1 cellular context compared by ENCODE assay signal in genomic region chr6:139732451-139732850, GRCh38.
TF ChIP-seq lines count a peak whose summit lies in the region.

No MANE protein-coding gene starts in this region.

TF ChIP-seq in SK-N-SH, 30 proteins besides CTCF, POLR2A, EP300 and RAD21 (continued from another document):
- TF ChIP-seq, protein P1, sequence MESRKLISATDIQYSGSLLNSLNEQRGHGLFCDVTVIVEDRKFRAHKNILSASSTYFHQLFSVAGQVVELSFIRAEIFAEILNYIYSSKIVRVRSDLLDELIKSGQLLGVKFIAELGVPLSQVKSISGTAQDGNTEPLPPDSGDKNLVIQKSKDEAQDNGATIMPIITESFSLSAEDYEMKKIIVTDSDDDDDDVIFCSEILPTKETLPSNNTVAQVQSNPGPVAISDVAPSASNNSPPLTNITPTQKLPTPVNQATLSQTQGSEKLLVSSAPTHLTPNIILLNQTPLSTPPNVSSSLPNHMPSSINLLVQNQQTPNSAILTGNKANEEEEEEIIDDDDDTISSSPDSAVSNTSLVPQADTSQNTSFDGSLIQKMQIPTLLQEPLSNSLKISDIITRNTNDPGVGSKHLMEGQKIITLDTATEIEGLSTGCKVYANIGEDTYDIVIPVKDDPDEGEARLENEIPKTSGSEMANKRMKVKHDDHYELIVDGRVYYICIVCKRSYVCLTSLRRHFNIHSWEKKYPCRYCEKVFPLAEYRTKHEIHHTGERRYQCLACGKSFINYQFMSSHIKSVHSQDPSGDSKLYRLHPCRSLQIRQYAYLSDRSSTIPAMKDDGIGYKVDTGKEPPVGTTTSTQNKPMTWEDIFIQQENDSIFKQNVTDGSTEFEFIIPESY (IDR thresholded peaks at IDR 0.05; ENCODE audit: borderline replicate concordance, low read depth), result no peak
- TF ChIP-seq NFIC (IDR thresholded peaks at IDR 0.05; ENCODE audit: borderline replicate concordance) (peak; percentile 26; the same call in 1 of the 2 replicates), GABPA (IDR thresholded peaks at IDR 0.05; ENCODE audit: low read depth) (no peak), GATA2 (CRISPR knock-in tag; IDR thresholded peaks at IDR 0.05) (no peak), SIN3A (IDR thresholded peaks at IDR 0.05; ENCODE audit: borderline replicate concordance, low read depth, low read length) (no peak), MXI1 (IDR thresholded peaks at IDR 0.05; ENCODE audit: low read depth, low read length) (no peak), JUND (IDR thresholded peaks at IDR 0.05) (0 out of 2 replicates have a peak, but pooled peaks have one; percentile 5), NRF1 (IDR thresholded peaks at IDR 0.05; ENCODE audit: low read depth, low read length) (no peak), CHD2 (IDR thresholded peaks at IDR 0.05; ENCODE audit: low read length, partially characterized antibody) (no peak), FOSL2 (IDR thresholded peaks at IDR 0.05; ENCODE audit: borderline replicate concordance, low read depth) (peak; percentile 69; the same call in 1 of the 2 replicates)
- TF ChIP-seq, protein P2, sequence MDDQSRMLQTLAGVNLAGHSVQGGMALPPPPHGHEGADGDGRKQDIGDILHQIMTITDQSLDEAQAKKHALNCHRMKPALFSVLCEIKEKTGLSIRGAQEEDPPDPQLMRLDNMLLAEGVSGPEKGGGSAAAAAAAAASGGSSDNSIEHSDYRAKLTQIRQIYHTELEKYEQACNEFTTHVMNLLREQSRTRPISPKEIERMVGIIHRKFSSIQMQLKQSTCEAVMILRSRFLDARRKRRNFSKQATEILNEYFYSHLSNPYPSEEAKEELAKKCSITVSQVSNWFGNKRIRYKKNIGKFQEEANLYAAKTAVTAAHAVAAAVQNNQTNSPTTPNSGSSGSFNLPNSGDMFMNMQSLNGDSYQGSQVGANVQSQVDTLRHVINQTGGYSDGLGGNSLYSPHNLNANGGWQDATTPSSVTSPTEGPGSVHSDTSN (IDR thresholded peaks at IDR 0.05), result 0 out of 2 replicates have a peak, but pooled peaks have one; percentile 26
- TF ChIP-seq, protein P3, sequence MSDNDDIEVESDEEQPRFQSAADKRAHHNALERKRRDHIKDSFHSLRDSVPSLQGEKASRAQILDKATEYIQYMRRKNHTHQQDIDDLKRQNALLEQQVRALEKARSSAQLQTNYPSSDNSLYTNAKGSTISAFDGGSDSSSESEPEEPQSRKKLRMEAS (IDR thresholded peaks at IDR 0.05; ENCODE audit: low read depth), result 0 out of 2 replicates have a peak, but pooled peaks have one; percentile 32
- TF ChIP-seq, protein P4, sequence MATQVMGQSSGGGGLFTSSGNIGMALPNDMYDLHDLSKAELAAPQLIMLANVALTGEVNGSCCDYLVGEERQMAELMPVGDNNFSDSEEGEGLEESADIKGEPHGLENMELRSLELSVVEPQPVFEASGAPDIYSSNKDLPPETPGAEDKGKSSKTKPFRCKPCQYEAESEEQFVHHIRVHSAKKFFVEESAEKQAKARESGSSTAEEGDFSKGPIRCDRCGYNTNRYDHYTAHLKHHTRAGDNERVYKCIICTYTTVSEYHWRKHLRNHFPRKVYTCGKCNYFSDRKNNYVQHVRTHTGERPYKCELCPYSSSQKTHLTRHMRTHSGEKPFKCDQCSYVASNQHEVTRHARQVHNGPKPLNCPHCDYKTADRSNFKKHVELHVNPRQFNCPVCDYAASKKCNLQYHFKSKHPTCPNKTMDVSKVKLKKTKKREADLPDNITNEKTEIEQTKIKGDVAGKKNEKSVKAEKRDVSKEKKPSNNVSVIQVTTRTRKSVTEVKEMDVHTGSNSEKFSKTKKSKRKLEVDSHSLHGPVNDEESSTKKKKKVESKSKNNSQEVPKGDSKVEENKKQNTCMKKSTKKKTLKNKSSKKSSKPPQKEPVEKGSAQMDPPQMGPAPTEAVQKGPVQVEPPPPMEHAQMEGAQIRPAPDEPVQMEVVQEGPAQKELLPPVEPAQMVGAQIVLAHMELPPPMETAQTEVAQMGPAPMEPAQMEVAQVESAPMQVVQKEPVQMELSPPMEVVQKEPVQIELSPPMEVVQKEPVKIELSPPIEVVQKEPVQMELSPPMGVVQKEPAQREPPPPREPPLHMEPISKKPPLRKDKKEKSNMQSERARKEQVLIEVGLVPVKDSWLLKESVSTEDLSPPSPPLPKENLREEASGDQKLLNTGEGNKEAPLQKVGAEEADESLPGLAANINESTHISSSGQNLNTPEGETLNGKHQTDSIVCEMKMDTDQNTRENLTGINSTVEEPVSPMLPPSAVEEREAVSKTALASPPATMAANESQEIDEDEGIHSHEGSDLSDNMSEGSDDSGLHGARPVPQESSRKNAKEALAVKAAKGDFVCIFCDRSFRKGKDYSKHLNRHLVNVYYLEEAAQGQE (IDR thresholded peaks at IDR 0.05; ENCODE audit: low read depth, low read length), result no peak
